In the genomic region with DNA sequence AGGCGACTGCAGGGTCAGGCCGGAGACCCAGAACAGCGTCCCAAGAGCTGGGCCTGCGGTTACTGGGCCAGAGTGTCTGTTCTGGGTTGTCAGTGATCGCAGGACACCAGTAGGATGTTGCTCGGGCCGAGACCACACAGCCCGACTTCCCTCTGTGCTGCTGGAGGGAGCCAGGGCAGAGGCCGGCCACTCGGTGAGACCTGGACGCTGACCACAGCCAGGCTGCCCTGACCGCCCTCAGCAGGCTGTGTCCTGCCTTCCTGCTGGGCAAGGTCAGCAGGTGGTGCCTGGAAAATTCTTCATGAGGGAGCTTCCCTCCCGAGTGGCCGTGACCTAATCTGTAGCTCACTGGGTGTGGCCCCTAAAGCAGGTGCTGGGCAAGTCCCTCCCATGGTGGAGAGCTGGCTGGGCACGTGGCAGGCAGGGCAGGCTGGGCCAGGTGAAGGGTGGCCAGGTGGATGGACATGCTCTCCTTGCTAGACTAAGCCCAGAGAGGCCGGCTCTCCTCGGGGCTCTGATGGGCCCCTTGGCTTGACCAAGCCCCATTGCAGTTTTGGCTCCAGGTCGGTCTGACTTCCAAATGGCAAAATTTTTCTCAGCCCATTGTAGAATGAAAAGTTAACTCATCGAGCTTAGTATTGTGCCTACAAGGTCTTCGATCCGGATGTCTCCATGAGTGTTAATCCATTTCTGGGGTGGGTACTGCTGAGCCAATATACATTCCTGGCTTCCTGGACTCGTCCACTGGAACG, we compare ENCODE assay signal across 10 cellular contexts. TPM values are rescaled to one million over a fixed set of nuclear protein-coding genes. Genes with fewer than 3 reads are reported as not detected.
DNase-seq lines count a peak whose midpoint lies in the region; ATAC-seq and TF ChIP-seq lines count a peak whose summit lies in the region.
"Had no signal": no experiment of that assay in that cellular context is flagged by ENCODE, and none has a peak within 500 bp of the region (broad histone marks: within the 10 kb centered on the region; RNA-seq: fewer than 3 reads in every experiment).

No MANE protein-coding gene starts in this region.

- no peak for ATAC-seq in GM18520 (IDR thresholded peaks at IDR 0.05; ENCODE audit: unreplicated experiment)

- H3K9me3 ChIP-seq in breast epithelium (no peaks in the 10 kb centered on the region), neural progenitor cell (ENCODE audit: low read depth) (no peaks in the 10 kb centered on the region)

- H3K36me3 ChIP-seq in breast epithelium = no peaks in the 10 kb centered on the region
- H3K36me3 ChIP-seq in neural progenitor cell = no peaks in the 10 kb centered on the region

- TF ChIP-seq CTCF in Calu3 (IDR thresholded peaks at IDR 0.05; ENCODE audit: unreplicated experiment) (no peak), breast epithelium (IDR thresholded peaks at IDR 0.05) (no peak), neural progenitor cell (IDR thresholded peaks at IDR 0.05) (no peak), GM20000 (IDR thresholded peaks at IDR 0.05; ENCODE audit: extremely low read depth, missing control alignments) (no peak)

- H3F3A ChIP-seq in neural progenitor cell (ENCODE audit: low read depth) = peaks cover 10% of the 10 kb centered on the region

- H2AFZ ChIP-seq in neural progenitor cell (replicated peaks) = no peak overlapping the region

- H3K36me3 Mint-ChIP-seq in Calu3 (ENCODE audit: insufficient read depth, unreplicated experiment) (peaks cover 41% of the 10 kb centered on the region), IgD-negative memory B cell (no peaks in the 10 kb centered on the region), neural progenitor cell (no peaks in the 10 kb centered on the region)

- H3K27me3 Mint-ChIP-seq in Calu3 (ENCODE audit: unreplicated experiment) (peaks cover 12% of the 10 kb centered on the region), IgD-negative memory B cell (no peaks in the 10 kb centered on the region), neural progenitor cell (ENCODE audit: insufficient read depth, low read depth) (peaks cover 29% of the 10 kb centered on the region)

- peaks cover 0 to 7% of the 10 kb centered on the region in 2 donors for H3K27me3 ChIP-seq in breast epithelium
- peaks cover 66% of the 10 kb centered on the region for H3K27me3 ChIP-seq in neural progenitor cell

- intact Hi-C loops in Calu3 (cut with micrococcal nuclease; ENCODE audit: unreplicated experiment) = no loop called here
- intact Hi-C loops in breast epithelium (cut with DNase I; ENCODE audit: low total_unique reads) = no loop called here

- H3K4me1 ChIP-seq in breast epithelium (peaks cover 11 to 17% of the 10 kb centered on the region in 2 donors), neural progenitor cell (peaks cover 11% of the 10 kb centered on the region)

- H3K4me1 Mint-ChIP-seq in Calu3 (ENCODE audit: low read depth, unreplicated experiment) (peaks cover 24% of the 10 kb centered on the region), IgD-negative memory B cell (peaks cover 13 to 30% (median 19%) of the 10 kb centered on the region in 3 donors), neural progenitor cell (peaks cover 12% of the 10 kb centered on the region)

- peak; percentile 57 for DNase-seq in Calu3
- DNase-seq in breast epithelium (ENCODE audit: low spot score in 2 of 2) = no peak
- DNase-seq in neural progenitor cell (ENCODE audit: low spot score) = no peak
- no peak for DNase-seq in effector CD4-positive, alpha-beta T cell
- DNase-seq in GM20000 (ENCODE audit: low spot score) = no peak
- DNase-seq: activated gamma-delta T cell treated with Interleukin-2 at 50 U/mL for 16 hours; NCI-H2081 treated with DMSO at 0.1 percent for 48 hours; stimulated activated CD4-positive, alpha-beta T cell treated with anti-CD3 and anti-CD28 coated beads, Interleukin-12 subunit alpha, Interleukin-12 subunit beta, amount 100 ng/mL, for 4 hours had no signal

- peaks cover 35% of the 10 kb centered on the region for H4K20me1 ChIP-seq in neural progenitor cell (ENCODE audit: low read depth)

- H3K4me2 ChIP-seq in neural progenitor cell = no peak overlapping the region

- H3K4me3 Mint-ChIP-seq in Calu3 (ENCODE audit: low read depth, unreplicated experiment) = peak overlapping the region; percentile 92
- H3K4me3 Mint-ChIP-seq in IgD-negative memory B cell = peak overlapping the region; percentile 16 to 75 (median 50)
- H3K4me3 Mint-ChIP-seq in neural progenitor cell = peak overlapping the region; percentile 76

- no peaks in the 10 kb centered on the region for H3K9me3 Mint-ChIP-seq in Calu3 (ENCODE audit: low read depth, unreplicated experiment)
- H3K9me3 Mint-ChIP-seq in IgD-negative memory B cell = no peaks in the 10 kb centered on the region
- no peaks in the 10 kb centered on the region for H3K9me3 Mint-ChIP-seq in neural progenitor cell

- no peak for TF ChIP-seq POLR2A in breast epithelium (IDR thresholded peaks at IDR 0.05)

- peak overlapping the region; percentile 11 to 73 (median 60) for H3K4me3 ChIP-seq in breast epithelium
- H3K4me3 ChIP-seq in neural progenitor cell = no peak overlapping the region

- H3K79me2 ChIP-seq in neural progenitor cell (ENCODE audit: low read depth) = no peaks in the 10 kb centered on the region

- CTCF ChIA-PET in Calu3 (lab: Charles Lee) = interaction anchor here (0.6 to 4.8 kb wide), 4 partner anchors 8 to 23 kb away, joined by 3 to 13 read pairs (median 4); no protein-coding TSS in a partner anchor

- no TSS peak for BruUV-seq in Calu3 (replicated peaks; lab: Mats Ljungman, UMichigan)

- peak overlapping the region in 1 of 2 donors; percentile 38 for H3K27ac ChIP-seq in breast epithelium
- H3K27ac ChIP-seq in neural progenitor cell = no peak overlapping the region

- H3K9ac ChIP-seq in neural progenitor cell = no peak overlapping the region

- H3K27ac Mint-ChIP-seq in Calu3 (ENCODE audit: unreplicated experiment) (no peak overlapping the region), IgD-negative memory B cell (peak overlapping the region in 1 of 3 donors; percentile 45), neural progenitor cell (no peak overlapping the region)

RNA-seq across cellular contexts. Expression of gene SLCO4A1, which starts 1.9 kb away (rescaled TPM):
- total RNA-seq in Calu3 (2022) (51.9 and 63.9 TPM in 2 replicates), breast epithelium (10 to 100 TPM in 2 of 3 donors, 1 to 10 TPM in 1; 8.8 to 26.5 (median 15.4) TPM), neural progenitor cell (ENCODE audit: low replicate concordance) (0.88 and 3.1 TPM in 2 replicates)
- polyA plus RNA-seq in IgD-negative memory B cell = 3.4 TPM
